ENCODE assay signal across 8 cellular contexts in the genomic region with DNA sequence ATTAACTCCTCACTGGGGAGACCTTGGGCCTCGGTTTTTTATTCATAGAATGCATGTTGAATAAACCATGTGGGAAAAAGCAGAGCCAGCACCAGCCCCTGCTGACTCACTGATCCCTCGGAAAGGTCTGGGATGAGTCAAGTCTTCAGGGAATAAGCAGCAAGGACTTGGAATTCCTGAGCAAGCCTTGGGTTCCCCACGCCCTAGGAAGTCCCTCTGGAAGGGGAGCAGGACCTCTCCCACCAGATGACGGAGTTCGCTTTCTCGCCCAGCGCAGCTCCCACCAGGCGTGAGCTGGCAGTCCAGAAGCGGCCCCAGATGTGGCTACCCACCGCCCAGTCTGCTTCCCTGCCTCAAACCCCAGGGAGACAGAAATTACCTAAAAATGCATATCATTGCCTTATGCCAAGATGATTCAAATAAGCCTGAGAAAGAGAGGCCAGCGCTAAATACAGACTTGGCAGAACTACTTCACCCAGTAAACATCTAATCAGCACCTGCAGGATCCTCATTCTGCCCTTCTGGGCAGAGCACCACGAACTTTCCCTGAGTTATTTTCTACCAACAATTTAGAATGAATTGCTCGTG. TPM values are rescaled to one million over a fixed set of nuclear protein-coding genes. Genes with fewer than 3 reads are reported as not detected.
DNase-seq lines count a peak whose midpoint lies in the region; ATAC-seq and TF ChIP-seq lines count a peak whose summit lies in the region.

No MANE protein-coding gene starts in this region.

- H3K9ac ChIP-seq in KMS-11 = peak overlapping the region; percentile 23; the same call in 1 of the 2 replicates

- POLR2A ChIA-PET in MCF 10A (lab: Yijun Ruan, JAX) = interaction anchor here (0.6 to 4.1 kb wide), 9 partner anchors 11 to 413 kb away, joined by 3 to 51 read pairs (median 5); a partner anchor contains a TSS

- no peaks in the 10 kb centered on the region for H3K36me3 ChIP-seq in KMS-11 (ENCODE audit: insufficient read depth)
- peaks cover 0 to 9% of the 10 kb centered on the region in 2 donors for H3K36me3 ChIP-seq in lung (ENCODE audit: control insufficient read depth in 2 of 2, insufficient read depth in 2 of 2, low read length in 2 of 2)

- peak overlapping the region; percentile 84 for H3K27ac Mint-ChIP-seq in activated naive CD4-positive, alpha-beta T cell treated with anti-CD3 and anti-CD28 coated beads, Interleukin-2, amount 50 U/mL, for 24 hours
- H3K27ac Mint-ChIP-seq in MCF 10A (ENCODE audit: low read depth, unreplicated experiment) = peak overlapping the region; percentile 93

- no TSS peak for BruUV-seq in MCF 10A (replicated peaks; lab: Mats Ljungman, UMichigan)

- peak overlapping the region; percentile 39; the same call in 1 of the 2 replicates for H2AFZ ChIP-seq in KMS-11 (ENCODE audit: low read depth)

- H3K27ac ChIP-seq in KMS-11 (peak overlapping the region; percentile 78), lung (ENCODE audit: low read depth in 1 of 2, low read length in 1 of 2) (peak overlapping the region; percentile 17 to 55)

- H3K4me3 ChIP-seq in KMS-11 (IDR thresholded peaks at IDR 0.05; ENCODE audit: insufficient read depth, low read depth, low read length) (no peak overlapping the region), lung (no peak overlapping the region)

- peak overlapping the region; percentile 94 for H3K4me2 ChIP-seq in KMS-11

- DNase-seq in activated naive CD4-positive, alpha-beta T cell treated with anti-CD3 and anti-CD28 coated beads, Interleukin-2, amount 50 U/mL, for 16 hours = no peak
- peak; percentile 97 for DNase-seq in MCF 10A (ENCODE audit: unreplicated experiment)
- DNase-seq in lung (ENCODE audit: low spot score) = peak; percentile 48
- DNase-seq in DMS 273 (lab: John Stamatoyannopoulos, UW; ENCODE audit: unreplicated experiment) = no peak
- no peak for DNase-seq in GM19238 (ENCODE audit: insufficient read length, low spot score)
- no peak for DNase-seq in NCI-H2171 (lab: John Stamatoyannopoulos, UW)

- peaks cover 48% of the 10 kb centered on the region for H3K4me1 ChIP-seq in KMS-11 (ENCODE audit: low read depth, poor library complexity, severe bottlenecking)
- peaks cover 6 to 7% of the 10 kb centered on the region in 2 donors for H3K4me1 ChIP-seq in lung (ENCODE audit: control insufficient read depth in 2 of 2, insufficient read depth in 2 of 2, low read length in 2 of 2)

- peak overlapping the region; percentile 65 for H3K4me3 Mint-ChIP-seq in activated naive CD4-positive, alpha-beta T cell treated with anti-CD3 and anti-CD28 coated beads, Interleukin-2, amount 50 U/mL, for 24 hours
- H3K4me3 Mint-ChIP-seq in MCF 10A (ENCODE audit: unreplicated experiment) = peak overlapping the region; percentile 64

- CTCF ChIA-PET in MCF 10A (lab: Yijun Ruan, JAX) = interaction anchor here (1.0 to 4.6 kb wide), 2 partner anchors 10 to 16 kb away, joined by 3 to 24 read pairs; no protein-coding TSS in a partner anchor

- peaks cover 59% of the 10 kb centered on the region for H3K4me1 Mint-ChIP-seq in activated naive CD4-positive, alpha-beta T cell treated with anti-CD3 and anti-CD28 coated beads, Interleukin-2, amount 50 U/mL, for 24 hours
- peaks cover 37% of the 10 kb centered on the region for H3K4me1 Mint-ChIP-seq in MCF 10A (ENCODE audit: insufficient read depth, unreplicated experiment)

- peaks cover 8% of the 10 kb centered on the region for H3K27me3 Mint-ChIP-seq in activated naive CD4-positive, alpha-beta T cell treated with anti-CD3 and anti-CD28 coated beads, Interleukin-2, amount 50 U/mL, for 24 hours
- H3K27me3 Mint-ChIP-seq in MCF 10A (ENCODE audit: insufficient read depth, unreplicated experiment) = no peaks in the 10 kb centered on the region

- H4K20me1 ChIP-seq in KMS-11 (ENCODE audit: insufficient read depth) = no peaks in the 10 kb centered on the region

- H3K36me3 Mint-ChIP-seq in activated naive CD4-positive, alpha-beta T cell treated with anti-CD3 and anti-CD28 coated beads, Interleukin-2, amount 50 U/mL, for 24 hours = peaks cover 8% of the 10 kb centered on the region
- H3K36me3 Mint-ChIP-seq in MCF 10A (ENCODE audit: insufficient read depth, unreplicated experiment) = peaks cover 19% of the 10 kb centered on the region

- H3K9me3 ChIP-seq in lung (ENCODE audit: control insufficient read depth in 2 of 2, insufficient read depth in 1 of 2, low read length in 1 of 2) = no peaks in the 10 kb centered on the region

- intact Hi-C loops in MCF 10A (cut with micrococcal nuclease) = loop anchor here (1.0 to 5.0 kb wide), 3 partner anchors 17 to 165 kb away; a partner anchor contains a TSS

- no peaks in the 10 kb centered on the region for H3K27me3 ChIP-seq in KMS-11 (ENCODE audit: insufficient read depth, low read depth)
- H3K27me3 ChIP-seq in lung (ENCODE audit: control insufficient read depth, insufficient read depth) = no peaks in the 10 kb centered on the region

- no peak for TF ChIP-seq CTCF in KMS-11 (conservative IDR thresholded peaks at IDR 0.05; ENCODE audit: low read depth, low read length)
- no peak for TF ChIP-seq CTCF in MCF 10A (IDR thresholded peaks at IDR 0.05; ENCODE audit: unreplicated experiment)
- no peak for TF ChIP-seq CTCF in lung (IDR thresholded peaks at IDR 0.05; ENCODE audit: control extremely low read depth, extremely low read depth)

- ATAC-seq in lung (ENCODE audit: insufficient read depth, low FRiP score) = peak; percentile 70

- 72 to 75% methylated on average over 13 of the region's 13 CpGs for WGBS in lung, 2 donors

- H3K79me2 ChIP-seq in KMS-11 (ENCODE audit: insufficient read depth, low read depth) = no peaks in the 10 kb centered on the region

- H3K9me3 Mint-ChIP-seq in activated naive CD4-positive, alpha-beta T cell treated with anti-CD3 and anti-CD28 coated beads, Interleukin-2, amount 50 U/mL, for 24 hours = no peaks in the 10 kb centered on the region
- H3K9me3 Mint-ChIP-seq in MCF 10A (ENCODE audit: unreplicated experiment) = peaks cover 4% of the 10 kb centered on the region

RNA-seq across cellular contexts. Expression of a gene that starts 45.5 kb away (rescaled TPM):
- total RNA-seq in MCF 10A (2022) = 5.9 and 7.2 TPM in 2 replicates
- total RNA-seq in lung = 10 to 100 TPM; 20.5 to 35.5 TPM
- polyA plus RNA-seq in lung = 10 to 100 TPM; 14.9 to 16.8 TPM

RNA-seq across cellular contexts. Expression of a gene that starts 45.6 kb away (rescaled TPM):
- total RNA-seq in MCF 10A (2022) (19.6 and 21.0 TPM in 2 replicates), lung (10 to 100 TPM; 27.5 to 27.7 TPM)
- polyA plus RNA-seq in lung = 10 to 100 TPM; 14.7 to 15.6 TPM

Comparison
In these comparisons a context has a peak if more than half of its experiments do, and no peak if none do; other contexts are left out.
1. DNase-seq: peak in MCF 10A (single experiment) and lung (single experiment); none in activated naive CD4-positive, alpha-beta T cell treated with anti-CD3 and anti-CD28 coated beads, Interleukin-2, amount 50 U/mL, for 16 hours (single experiment), DMS 273 (single experiment), GM19238 (single experiment) and NCI-H2171 (single experiment).